In the genomic region with DNA sequence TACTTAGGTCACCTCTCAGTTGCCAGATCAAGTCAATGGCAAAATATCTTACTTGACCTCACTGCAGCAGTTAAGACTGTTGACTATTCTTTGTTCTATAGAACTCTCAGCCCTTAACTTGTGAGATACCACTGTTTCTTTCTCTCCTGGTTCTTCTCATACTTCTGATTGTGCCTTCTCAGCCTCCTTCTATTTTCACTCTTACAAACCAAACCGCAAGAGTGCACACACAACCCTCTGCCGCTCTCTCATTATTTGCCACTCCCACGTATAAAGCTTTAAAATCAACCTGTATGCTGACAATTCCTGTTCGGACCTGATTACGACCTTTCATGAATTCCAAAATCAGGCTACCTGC, we compare ENCODE assay signal across 12 cellular contexts. TPM values are rescaled to one million over a fixed set of nuclear protein-coding genes. Genes with fewer than 3 reads are reported as not detected.
A peak's percentile ranks its signal among the peaks of the same experiment; 100 is the strongest.
DNase-seq lines count a peak whose midpoint lies in the region; ATAC-seq and TF ChIP-seq lines count a peak whose summit lies in the region.
"Had no signal": no experiment of that assay in that cellular context is flagged by ENCODE, and none has a peak within 500 bp of the region (broad histone marks: within the 10 kb centered on the region; RNA-seq: fewer than 3 reads in every experiment).

No MANE protein-coding gene starts in this region.

- intact Hi-C loops in OCI-LY7 (cut with micrococcal nuclease; ENCODE audit: unreplicated experiment): loop anchor here (5.0 kb wide), 1 partner anchor 299 kb away; a partner anchor contains a TSS
- intact Hi-C loops in psoas muscle (cut with DNase I): loop anchor here in 1 of 2 donors (5.0 kb wide), 1 partner anchor 529 kb away; no protein-coding TSS in a partner anchor

- no peak for TF ChIP-seq CTCF in OCI-LY7 (conservative IDR thresholded peaks at IDR 0.05; ENCODE audit: low read length)
- TF ChIP-seq CTCF in psoas muscle (IDR thresholded peaks at IDR 0.05): no peak

- no peak overlapping the region for H3K4me3 ChIP-seq in OCI-LY7 (ENCODE audit: low read depth, low read length, poor library complexity, severe bottlenecking)
- H3K4me3 ChIP-seq in psoas muscle: no peak overlapping the region
- H3K4me3 ChIP-seq: smooth muscle cell had no signal

- CTCF ChIA-PET in OCI-LY7 (lab: Charles Lee; ENCODE audit: unreplicated experiment): no interaction called here

- H3K9me3 ChIP-seq in OCI-LY7 (ENCODE audit: low read length): no peaks in the 10 kb centered on the region
- no peaks in the 10 kb centered on the region for H3K9me3 ChIP-seq in psoas muscle

- H4K20me1 ChIP-seq in OCI-LY7 (ENCODE audit: insufficient read depth, low read length): peaks cover 11% of the 10 kb centered on the region

- DNase-seq in OCI-LY7 (ENCODE audit: low spot score) (no peak), psoas muscle (no peak), SIG-M5 treated with dmso at 0.1 percent for 504 hours (lab: John Stamatoyannopoulos, UW; ENCODE audit: unreplicated experiment) (no peak), DMS153 (lab: John Stamatoyannopoulos, UW) (no peak)
- no peak for DNase-seq in activated T-cell treated with anti-CD3 and anti-CD28 coated beads, Interleukin-2, amount 50 U/mL, for 1 hour
- DNase-seq: glutamatergic neuron; midbrain; stimulated activated naive CD4-positive, alpha-beta T cell had no signal

- no peak overlapping the region for H2AFZ ChIP-seq in OCI-LY7 (ENCODE audit: low read length)

- H3K27me3 ChIP-seq in psoas muscle (ENCODE audit: insufficient read depth in 3 of 3, low read length in 2 of 3): peaks cover 0 to 29% (median 4%) of the 10 kb centered on the region in 3 donors

- no peaks in the 10 kb centered on the region; the same call in 1 of the 2 replicates for H3K79me2 ChIP-seq in OCI-LY7 (ENCODE audit: insufficient read depth, low read depth, low read length)

- H3K4me1 ChIP-seq in OCI-LY7 (ENCODE audit: insufficient read depth, low read length, poor library complexity, severe bottlenecking) (peaks cover 36% of the 10 kb centered on the region), psoas muscle (peaks cover 8% of the 10 kb centered on the region)

- no TSS peak for BruUV-seq in OCI-LY7 (replicated peaks; lab: Mats Ljungman, UMichigan)

- POLR2A ChIA-PET in OCI-LY7 (lab: Charles Lee): interaction anchor here (0.8 kb wide), 1 partner anchor 714 kb away, joined by 4 read pairs; no protein-coding TSS in a partner anchor

- H3K4me2 ChIP-seq in OCI-LY7 (ENCODE audit: low read length): peak overlapping the region; percentile 64
- H3K4me2 ChIP-seq: smooth muscle cell had no signal

- 93 to 98% (median 97%) methylated on average over 5 of the region's 5 CpGs for WGBS in psoas muscle, 3 donors

- H3K9me2 ChIP-seq in OCI-LY7 (ENCODE audit: insufficient read depth, low read length): no peaks in the 10 kb centered on the region

- ATAC-seq in GM18508 (IDR thresholded peaks at IDR 0.05; ENCODE audit: insufficient read depth, unreplicated experiment) (peak; percentile 29), GM21423 (IDR thresholded peaks at IDR 0.05; ENCODE audit: unreplicated experiment) (peak; percentile 22), HG03066 (IDR thresholded peaks at IDR 0.05; ENCODE audit: low read depth, unreplicated experiment) (peak; percentile 33), psoas muscle (no peak)

- peak overlapping the region; percentile 24 for H3K27ac ChIP-seq in OCI-LY7 (ENCODE audit: low read depth, low read length, poor library complexity, severe bottlenecking)
- no peak overlapping the region for H3K27ac ChIP-seq in psoas muscle

- H3K36me3 ChIP-seq in OCI-LY7 (ENCODE audit: insufficient read depth, low read length) (peaks cover 65% of the 10 kb centered on the region), psoas muscle (ENCODE audit: insufficient read depth in 1 of 2, low read depth in 1 of 2) (no peaks in the 10 kb centered on the region)

RNA-seq across cellular contexts. Expression of a gene that starts 4.5 kb away (rescaled TPM):
- total RNA-seq in OCI-LY7 (2014; rRNA removed; shearing (Covaris generic)): 19.0 and 33.4 TPM in 2 replicates
- total RNA-seq in OCI-LY7 (2022) (16.7 and 17.1 TPM in 2 replicates), psoas muscle (under 1 TPM in 2 of 4 donors, not detected in 2; 0.14 to 0.76 TPM)
- polyA plus RNA-seq in psoas muscle: under 1 TPM in 2 of 3 donors, not detected in 1; 0.03 to 0.04 TPM

Comparison
In these comparisons a context has a peak if more than half of its experiments do, and no peak if none do; other contexts are left out.
1. ATAC-seq: peak in GM18508 (single experiment), GM21423 (single experiment) and HG03066 (single experiment); none in psoas muscle (0 of 4).
2. RNA of a gene that starts 4.5 kb away (total RNA-seq): 16.7 to 33.4 TPM in OCI-LY7; 0.14 to 0.76 TPM in psoas muscle; every median in the first group is over 10 times any median in the second.